ENCODE assay signal across 1 cellular context in the genomic region with DNA sequence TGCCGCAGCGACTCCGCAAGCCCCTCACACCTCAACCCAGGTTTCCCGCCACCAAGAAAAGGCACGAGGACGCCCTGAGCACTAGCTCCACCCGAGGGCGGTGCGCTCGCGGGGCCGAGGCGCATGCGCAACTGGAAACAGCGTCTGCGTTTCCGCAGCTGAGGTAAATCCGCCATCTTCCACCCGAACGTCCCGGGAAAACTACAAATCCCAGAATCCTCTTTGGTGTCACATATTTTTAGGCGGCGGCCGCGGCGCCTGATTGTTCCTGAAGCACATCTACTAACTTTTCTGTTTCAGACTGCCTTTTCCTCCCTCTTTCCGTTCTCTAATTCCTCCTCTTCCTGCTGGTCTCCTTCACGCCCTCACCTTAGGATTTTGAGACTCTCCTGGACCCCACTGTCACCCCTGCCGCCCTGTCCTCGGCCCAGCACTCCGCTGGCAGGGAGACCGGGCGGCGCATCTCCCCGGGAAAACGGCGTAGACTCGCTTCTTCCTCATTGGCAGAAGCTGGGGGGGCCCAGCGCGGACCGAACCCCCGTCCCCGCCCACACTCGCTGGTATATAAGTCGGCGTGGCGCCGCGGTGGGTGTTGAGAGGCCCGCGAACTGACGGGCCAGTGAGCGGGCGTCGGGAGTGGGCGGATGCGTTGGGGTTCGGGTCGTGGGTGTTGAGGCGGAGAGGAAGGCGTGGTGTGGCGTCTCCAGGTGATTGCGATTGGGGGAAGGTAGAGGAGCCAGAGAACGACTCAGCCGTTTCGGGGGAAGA.
TF ChIP-seq lines count a peak whose summit lies in the region.

A gene with protein sequence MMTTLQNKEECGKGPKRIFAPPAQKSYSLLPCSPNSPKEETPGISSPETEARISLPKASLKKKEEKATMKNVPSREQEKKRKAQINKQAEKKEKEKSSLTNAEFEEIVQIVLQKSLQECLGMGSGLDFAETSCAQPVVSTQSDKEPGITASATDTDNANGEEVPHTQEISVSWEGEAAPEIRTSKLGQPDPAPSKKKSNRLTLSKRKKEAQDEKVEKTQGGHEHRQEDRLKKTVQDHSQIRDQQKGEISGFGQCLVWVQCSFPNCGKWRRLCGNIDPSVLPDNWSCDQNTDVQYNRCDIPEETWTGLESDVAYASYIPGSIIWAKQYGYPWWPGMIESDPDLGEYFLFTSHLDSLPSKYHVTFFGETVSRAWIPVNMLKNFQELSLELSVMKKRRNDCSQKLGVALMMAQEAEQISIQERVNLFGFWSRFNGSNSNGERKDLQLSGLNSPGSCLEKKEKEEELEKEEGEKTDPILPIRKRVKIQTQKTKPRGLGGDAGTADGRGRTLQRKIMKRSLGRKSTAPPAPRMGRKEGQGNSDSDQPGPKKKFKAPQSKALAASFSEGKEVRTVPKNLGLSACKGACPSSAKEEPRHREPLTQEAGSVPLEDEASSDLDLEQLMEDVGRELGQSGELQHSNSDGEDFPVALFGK (minus strand): TSS at position 505 of the 768 bp plus-strand sequence. CDS start 8,054 bp downstream, outside the sequence.

TF ChIP-seq in HepG2, 621 proteins besides CTCF, POLR2A, EP300 and RAD21 (continued from another document):
- TF ChIP-seq, protein P1, sequence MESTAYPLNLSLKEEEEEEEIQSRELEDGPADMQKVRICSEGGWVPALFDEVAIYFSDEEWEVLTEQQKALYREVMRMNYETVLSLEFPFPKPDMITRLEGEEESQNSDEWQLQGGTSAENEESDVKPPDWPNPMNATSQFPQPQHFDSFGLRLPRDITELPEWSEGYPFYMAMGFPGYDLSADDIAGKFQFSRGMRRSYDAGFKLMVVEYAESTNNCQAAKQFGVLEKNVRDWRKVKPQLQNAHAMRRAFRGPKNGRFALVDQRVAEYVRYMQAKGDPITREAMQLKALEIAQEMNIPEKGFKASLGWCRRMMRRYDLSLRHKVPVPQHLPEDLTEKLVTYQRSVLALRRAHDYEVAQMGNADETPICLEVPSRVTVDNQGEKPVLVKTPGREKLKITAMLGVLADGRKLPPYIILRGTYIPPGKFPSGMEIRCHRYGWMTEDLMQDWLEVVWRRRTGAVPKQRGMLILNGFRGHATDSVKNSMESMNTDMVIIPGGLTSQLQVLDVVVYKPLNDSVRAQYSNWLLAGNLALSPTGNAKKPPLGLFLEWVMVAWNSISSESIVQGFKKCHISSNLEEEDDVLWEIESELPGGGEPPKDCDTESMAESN (CRISPR knock-in tag; conservative IDR thresholded peaks at IDR 0.05): peak; percentile 92
- TF ChIP-seq ZSCAN25 (CRISPR knock-in tag; IDR thresholded peaks at IDR 0.05) (peak; percentile 21; the same call in 1 of the 2 replicates), POGZ (CRISPR knock-in tag; IDR thresholded peaks at IDR 0.05) (peak; percentile 49), MYC (CRISPR knock-in tag; IDR thresholded peaks at IDR 0.05; ENCODE audit: borderline replicate concordance) (no peak; the same call in 1 of the 2 replicates), NAIF1 (CRISPR knock-in tag; IDR thresholded peaks at IDR 0.05; ENCODE audit: borderline replicate concordance) (0 out of 2 replicates have a peak, but pooled peaks have one; percentile 14), PAF1 (CRISPR knock-in tag; IDR thresholded peaks at IDR 0.05) (no peak), ELF3 (CRISPR knock-in tag; IDR thresholded peaks at IDR 0.05) (peak; percentile 76), ZNF678 (CRISPR knock-in tag; IDR thresholded peaks at IDR 0.05) (no peak; the same call in 1 of the 2 replicates), DPF2 (CRISPR knock-in tag; IDR thresholded peaks at IDR 0.05; ENCODE audit: borderline replicate concordance, low read depth) (no peak), ZNF10 (CRISPR knock-in tag; IDR thresholded peaks at IDR 0.05; ENCODE audit: borderline replicate concordance, low read depth) (no peak), ZNF101 (CRISPR knock-in tag; IDR thresholded peaks at IDR 0.05; ENCODE audit: borderline replicate concordance, low read depth) (no peak; the same call in 1 of the 2 replicates), SUZ12 (IDR thresholded peaks at IDR 0.05; ENCODE audit: low read depth, low read length) (peak; percentile 47), ADNP (CRISPR knock-in tag; IDR thresholded peaks at IDR 0.05) (no peak), PPARG (CRISPR knock-in tag; conservative IDR thresholded peaks at IDR 0.05) (0 out of 2 replicates have a peak, but pooled peaks have one; percentile 30), ZNF720 (CRISPR knock-in tag; IDR thresholded peaks at IDR 0.05) (no peak), HNRNPL (IDR thresholded peaks at IDR 0.05; ENCODE audit: low read depth, low read length) (peak; percentile 83), HMG20A (CRISPR knock-in tag; IDR thresholded peaks at IDR 0.05; ENCODE audit: borderline replicate concordance) (no peak)
- TF ChIP-seq, protein P2, sequence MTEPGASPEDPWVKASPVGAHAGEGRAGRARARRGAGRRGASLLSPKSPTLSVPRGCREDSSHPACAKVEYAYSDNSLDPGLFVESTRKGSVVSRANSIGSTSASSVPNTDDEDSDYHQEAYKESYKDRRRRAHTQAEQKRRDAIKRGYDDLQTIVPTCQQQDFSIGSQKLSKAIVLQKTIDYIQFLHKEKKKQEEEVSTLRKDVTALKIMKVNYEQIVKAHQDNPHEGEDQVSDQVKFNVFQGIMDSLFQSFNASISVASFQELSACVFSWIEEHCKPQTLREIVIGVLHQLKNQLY (CRISPR knock-in tag; IDR thresholded peaks at IDR 0.05): no peak
- TF ChIP-seq, protein P3, sequence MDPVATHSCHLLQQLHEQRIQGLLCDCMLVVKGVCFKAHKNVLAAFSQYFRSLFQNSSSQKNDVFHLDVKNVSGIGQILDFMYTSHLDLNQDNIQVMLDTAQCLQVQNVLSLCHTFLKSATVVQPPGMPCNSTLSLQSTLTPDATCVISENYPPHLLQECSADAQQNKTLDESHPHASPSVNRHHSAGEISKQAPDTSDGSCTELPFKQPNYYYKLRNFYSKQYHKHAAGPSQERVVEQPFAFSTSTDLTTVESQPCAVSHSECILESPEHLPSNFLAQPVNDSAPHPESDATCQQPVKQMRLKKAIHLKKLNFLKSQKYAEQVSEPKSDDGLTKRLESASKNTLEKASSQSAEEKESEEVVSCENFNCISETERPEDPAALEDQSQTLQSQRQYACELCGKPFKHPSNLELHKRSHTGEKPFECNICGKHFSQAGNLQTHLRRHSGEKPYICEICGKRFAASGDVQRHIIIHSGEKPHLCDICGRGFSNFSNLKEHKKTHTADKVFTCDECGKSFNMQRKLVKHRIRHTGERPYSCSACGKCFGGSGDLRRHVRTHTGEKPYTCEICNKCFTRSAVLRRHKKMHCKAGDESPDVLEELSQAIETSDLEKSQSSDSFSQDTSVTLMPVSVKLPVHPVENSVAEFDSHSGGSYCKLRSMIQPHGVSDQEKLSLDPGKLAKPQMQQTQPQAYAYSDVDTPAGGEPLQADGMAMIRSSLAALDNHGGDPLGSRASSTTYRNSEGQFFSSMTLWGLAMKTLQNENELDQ (CRISPR knock-in tag; IDR thresholded peaks at IDR 0.05; ENCODE audit: borderline replicate concordance): no peak
- TF ChIP-seq, protein P4, sequence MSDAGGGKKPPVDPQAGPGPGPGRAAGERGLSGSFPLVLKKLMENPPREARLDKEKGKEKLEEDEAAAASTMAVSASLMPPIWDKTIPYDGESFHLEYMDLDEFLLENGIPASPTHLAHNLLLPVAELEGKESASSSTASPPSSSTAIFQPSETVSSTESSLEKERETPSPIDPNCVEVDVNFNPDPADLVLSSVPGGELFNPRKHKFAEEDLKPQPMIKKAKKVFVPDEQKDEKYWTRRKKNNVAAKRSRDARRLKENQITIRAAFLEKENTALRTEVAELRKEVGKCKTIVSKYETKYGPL (CRISPR knock-in tag; IDR thresholded peaks at IDR 0.05): 0 out of 2 replicates have a peak, but pooled peaks have one; percentile 56
- TF ChIP-seq, protein P5, sequence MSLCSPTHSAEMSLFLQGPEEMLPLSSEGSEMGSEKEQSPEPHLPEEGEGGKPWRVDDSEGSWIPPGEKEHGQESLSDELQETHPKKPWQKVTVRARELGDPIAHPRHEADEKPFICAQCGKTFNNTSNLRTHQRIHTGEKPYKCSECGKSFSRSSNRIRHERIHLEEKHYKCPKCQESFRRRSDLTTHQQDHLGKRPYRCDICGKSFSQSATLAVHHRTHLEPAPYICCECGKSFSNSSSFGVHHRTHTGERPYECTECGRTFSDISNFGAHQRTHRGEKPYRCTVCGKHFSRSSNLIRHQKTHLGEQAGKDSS (CRISPR knock-in tag; IDR thresholded peaks at IDR 0.05; ENCODE audit: borderline replicate concordance, low read depth): peak; percentile 29; the same call in 1 of the 2 replicates
- TF ChIP-seq, protein P6, sequence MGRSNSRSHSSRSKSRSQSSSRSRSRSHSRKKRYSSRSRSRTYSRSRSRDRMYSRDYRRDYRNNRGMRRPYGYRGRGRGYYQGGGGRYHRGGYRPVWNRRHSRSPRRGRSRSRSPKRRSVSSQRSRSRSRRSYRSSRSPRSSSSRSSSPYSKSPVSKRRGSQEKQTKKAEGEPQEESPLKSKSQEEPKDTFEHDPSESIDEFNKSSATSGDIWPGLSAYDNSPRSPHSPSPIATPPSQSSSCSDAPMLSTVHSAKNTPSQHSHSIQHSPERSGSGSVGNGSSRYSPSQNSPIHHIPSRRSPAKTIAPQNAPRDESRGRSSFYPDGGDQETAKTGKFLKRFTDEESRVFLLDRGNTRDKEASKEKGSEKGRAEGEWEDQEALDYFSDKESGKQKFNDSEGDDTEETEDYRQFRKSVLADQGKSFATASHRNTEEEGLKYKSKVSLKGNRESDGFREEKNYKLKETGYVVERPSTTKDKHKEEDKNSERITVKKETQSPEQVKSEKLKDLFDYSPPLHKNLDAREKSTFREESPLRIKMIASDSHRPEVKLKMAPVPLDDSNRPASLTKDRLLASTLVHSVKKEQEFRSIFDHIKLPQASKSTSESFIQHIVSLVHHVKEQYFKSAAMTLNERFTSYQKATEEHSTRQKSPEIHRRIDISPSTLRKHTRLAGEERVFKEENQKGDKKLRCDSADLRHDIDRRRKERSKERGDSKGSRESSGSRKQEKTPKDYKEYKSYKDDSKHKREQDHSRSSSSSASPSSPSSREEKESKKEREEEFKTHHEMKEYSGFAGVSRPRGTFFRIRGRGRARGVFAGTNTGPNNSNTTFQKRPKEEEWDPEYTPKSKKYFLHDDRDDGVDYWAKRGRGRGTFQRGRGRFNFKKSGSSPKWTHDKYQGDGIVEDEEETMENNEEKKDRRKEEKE (IDR thresholded peaks at IDR 0.05): no peak
- TF ChIP-seq, protein P7, sequence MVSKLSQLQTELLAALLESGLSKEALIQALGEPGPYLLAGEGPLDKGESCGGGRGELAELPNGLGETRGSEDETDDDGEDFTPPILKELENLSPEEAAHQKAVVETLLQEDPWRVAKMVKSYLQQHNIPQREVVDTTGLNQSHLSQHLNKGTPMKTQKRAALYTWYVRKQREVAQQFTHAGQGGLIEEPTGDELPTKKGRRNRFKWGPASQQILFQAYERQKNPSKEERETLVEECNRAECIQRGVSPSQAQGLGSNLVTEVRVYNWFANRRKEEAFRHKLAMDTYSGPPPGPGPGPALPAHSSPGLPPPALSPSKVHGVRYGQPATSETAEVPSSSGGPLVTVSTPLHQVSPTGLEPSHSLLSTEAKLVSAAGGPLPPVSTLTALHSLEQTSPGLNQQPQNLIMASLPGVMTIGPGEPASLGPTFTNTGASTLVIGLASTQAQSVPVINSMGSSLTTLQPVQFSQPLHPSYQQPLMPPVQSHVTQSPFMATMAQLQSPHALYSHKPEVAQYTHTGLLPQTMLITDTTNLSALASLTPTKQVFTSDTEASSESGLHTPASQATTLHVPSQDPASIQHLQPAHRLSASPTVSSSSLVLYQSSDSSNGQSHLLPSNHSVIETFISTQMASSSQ (IDR thresholded peaks at IDR 0.05; ENCODE audit: low read depth): peak; percentile 15; the same call in 1 of the 2 replicates
- TF ChIP-seq, protein P7 (CRISPR knock-in tag; IDR thresholded peaks at IDR 0.05; ENCODE audit: borderline replicate concordance): no peak; the same call in 1 of the 2 replicates
- TF ChIP-seq, protein P8, sequence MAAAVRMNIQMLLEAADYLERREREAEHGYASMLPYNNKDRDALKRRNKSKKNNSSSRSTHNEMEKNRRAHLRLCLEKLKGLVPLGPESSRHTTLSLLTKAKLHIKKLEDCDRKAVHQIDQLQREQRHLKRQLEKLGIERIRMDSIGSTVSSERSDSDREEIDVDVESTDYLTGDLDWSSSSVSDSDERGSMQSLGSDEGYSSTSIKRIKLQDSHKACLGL (CRISPR knock-in tag; IDR thresholded peaks at IDR 0.05): peak; percentile 49
- TF ChIP-seq, protein P9, sequence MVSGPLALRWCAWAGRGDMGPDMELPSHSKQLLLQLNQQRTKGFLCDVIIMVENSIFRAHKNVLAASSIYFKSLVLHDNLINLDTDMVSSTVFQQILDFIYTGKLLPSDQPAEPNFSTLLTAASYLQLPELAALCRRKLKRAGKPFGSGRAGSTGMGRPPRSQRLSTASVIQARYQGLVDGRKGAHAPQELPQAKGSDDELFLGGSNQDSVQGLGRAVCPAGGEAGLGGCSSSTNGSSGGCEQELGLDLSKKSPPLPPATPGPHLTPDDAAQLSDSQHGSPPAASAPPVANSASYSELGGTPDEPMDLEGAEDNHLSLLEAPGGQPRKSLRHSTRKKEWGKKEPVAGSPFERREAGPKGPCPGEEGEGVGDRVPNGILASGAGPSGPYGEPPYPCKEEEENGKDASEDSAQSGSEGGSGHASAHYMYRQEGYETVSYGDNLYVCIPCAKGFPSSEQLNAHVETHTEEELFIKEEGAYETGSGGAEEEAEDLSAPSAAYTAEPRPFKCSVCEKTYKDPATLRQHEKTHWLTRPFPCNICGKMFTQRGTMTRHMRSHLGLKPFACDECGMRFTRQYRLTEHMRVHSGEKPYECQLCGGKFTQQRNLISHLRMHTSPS (CRISPR knock-in tag; IDR thresholded peaks at IDR 0.05; ENCODE audit: low read depth): peak; percentile 75; the same call in 1 of the 2 replicates
